1 cellular context compared by ENCODE assay signal in the genomic region with DNA sequence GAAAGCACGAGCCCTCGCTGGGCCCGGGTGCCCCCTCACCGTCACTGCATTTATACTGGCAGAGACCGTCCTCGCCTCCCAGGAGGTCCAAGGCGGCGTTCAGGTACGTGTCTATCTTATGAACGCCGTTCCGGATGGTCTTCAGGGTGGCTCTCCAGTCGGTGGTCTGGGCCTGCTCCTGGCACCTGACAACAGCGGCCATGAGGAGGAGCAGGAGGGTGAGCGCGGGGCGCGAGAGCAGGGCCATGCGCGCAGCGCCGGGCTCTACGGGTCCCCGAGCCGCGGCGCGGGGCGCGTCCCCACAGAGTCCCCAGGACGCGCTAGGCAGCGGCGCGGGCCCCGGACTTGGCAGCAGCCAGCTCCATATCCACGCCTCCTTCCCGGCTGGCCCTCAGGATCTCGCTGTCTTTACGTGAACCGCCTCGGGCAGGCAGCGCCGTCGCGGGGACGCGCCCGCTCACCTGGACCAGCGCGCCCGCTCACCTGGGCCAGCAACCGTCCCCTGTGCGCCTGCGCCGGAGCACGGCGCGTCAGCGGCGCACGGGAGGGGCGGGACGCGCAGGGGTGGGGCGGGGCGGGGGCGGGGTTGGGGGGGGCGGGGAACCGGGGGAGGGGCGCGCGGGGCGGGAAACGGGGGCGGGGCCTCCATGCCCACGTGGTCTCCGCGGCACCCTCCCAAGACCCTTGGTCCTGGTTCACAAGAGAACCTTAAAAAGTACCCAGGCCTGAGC.
TF ChIP-seq lines count a peak whose summit lies in the region.

A gene (minus strand): TSS at position 508 of the 731 bp plus-strand sequence. CDS start 261 bp downstream, at position 247.

TF ChIP-seq in K562, 482 proteins besides CTCF, POLR2A, EP300 and RAD21 (continued from another document and continues in another):
- TF ChIP-seq ILK (tag; IDR thresholded peaks at IDR 0.05; ENCODE audit: borderline replicate concordance, low read depth) (no peak), RFX7 (CRISPR knock-in tag; IDR thresholded peaks at IDR 0.05) (no peak), SRF (CRISPR knock-in tag; IDR thresholded peaks at IDR 0.05) (no peak), ZNF589 (CRISPR knock-in tag; IDR thresholded peaks at IDR 0.05; ENCODE audit: low read depth) (no peak; the same call in 1 of the 2 replicates), HCFC1 (IDR thresholded peaks at IDR 0.05; ENCODE audit: low read depth, low read length) (no peak), CCAR2 (IDR thresholded peaks at IDR 0.05; ENCODE audit: low read depth, low read length) (no peak), PHF8 (IDR thresholded peaks at IDR 0.05; ENCODE audit: borderline replicate concordance, low read length) (peak; percentile 75; the same call in 1 of the 2 replicates), PML (IDR thresholded peaks at IDR 0.05; ENCODE audit: low read length) (no peak), SMARCA5 (IDR thresholded peaks at IDR 0.05) (no peak), CTBP1 (IDR thresholded peaks at IDR 0.05; ENCODE audit: borderline replicate concordance) (peak; percentile 86), RHOXF2B (CRISPR knock-in tag; conservative IDR thresholded peaks at IDR 0.05) (no peak), ZC3H4 (CRISPR knock-in tag; IDR thresholded peaks at IDR 0.05; ENCODE audit: borderline replicate concordance) (no peak), KLF16 (IDR thresholded peaks at IDR 0.05) (no peak), HMGN3 (IDR thresholded peaks at IDR 0.05; ENCODE audit: borderline replicate concordance, extremely low read depth, insufficient read length, low read depth, low read length) (peak; percentile 29), THRAP3 (IDR thresholded peaks at IDR 0.05; ENCODE audit: borderline replicate concordance) (no peak), SIX5 (IDR thresholded peaks at IDR 0.05; ENCODE audit: borderline replicate concordance in 1 of 2, insufficient read depth in 1 of 2, low read depth in 1 of 2, low read length in 2 of 2) (no peak), TCF7 (IDR thresholded peaks at IDR 0.05; ENCODE audit: borderline replicate concordance) (no peak), TCFL5 (CRISPR knock-in tag; conservative IDR thresholded peaks at IDR 0.05) (no peak), MAFF (IDR thresholded peaks at IDR 0.05; ENCODE audit: low read length) (no peak), GABPB1 (CRISPR knock-in tag; IDR thresholded peaks at IDR 0.05) (no peak), CHD2 (IDR thresholded peaks at IDR 0.05; ENCODE audit: low read depth, low read length) (no peak; the same call in 1 of the 2 replicates), MEIS2 (IDR thresholded peaks at IDR 0.05; ENCODE audit: partially characterized antibody) (peak; percentile 72), SP2 (IDR thresholded peaks at IDR 0.05; ENCODE audit: extremely low read depth, low read depth, low read length, poor library complexity, severe bottlenecking) (no peak), NFXL1 (CRISPR knock-in tag; IDR thresholded peaks at IDR 0.05) (no peak), SMAD2 (IDR thresholded peaks at IDR 0.05; ENCODE audit: low read depth, low read length) (no peak), ZNF263 (CRISPR knock-in tag; IDR thresholded peaks at IDR 0.05; ENCODE audit: borderline replicate concordance) (peak; percentile 82), TEAD2 (tag; IDR thresholded peaks at IDR 0.05) (no peak), ZNF324 (CRISPR knock-in tag; IDR thresholded peaks at IDR 0.05) (no peak), SIN3B (IDR thresholded peaks at IDR 0.05; ENCODE audit: low read depth) (0 out of 2 replicates have a peak, but pooled peaks have one; percentile 19), GABPB2 (CRISPR knock-in tag; conservative IDR thresholded peaks at IDR 0.05) (no peak), NR3C1 (CRISPR knock-in tag; IDR thresholded peaks at IDR 0.05) (no peak), RBM34 (IDR thresholded peaks at IDR 0.05; ENCODE audit: borderline replicate concordance, insufficient read depth, low read length) (no peak), ZNF57 (CRISPR knock-in tag; IDR thresholded peaks at IDR 0.05) (no peak), SRSF7 (optimal IDR thresholded peaks at IDR 0.05; ENCODE audit: low read depth, low read length) (no peak), PCBP2 (IDR thresholded peaks at IDR 0.05; ENCODE audit: low read depth, low read length, poor library complexity, severe bottlenecking) (no peak), NFRKB (IDR thresholded peaks at IDR 0.05; ENCODE audit: low read depth) (no peak), NCOA1 (IDR thresholded peaks at IDR 0.05; ENCODE audit: low read depth) (no peak)
- TF ChIP-seq, protein P1, sequence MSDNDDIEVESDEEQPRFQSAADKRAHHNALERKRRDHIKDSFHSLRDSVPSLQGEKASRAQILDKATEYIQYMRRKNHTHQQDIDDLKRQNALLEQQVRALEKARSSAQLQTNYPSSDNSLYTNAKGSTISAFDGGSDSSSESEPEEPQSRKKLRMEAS (CRISPR knock-in tag; IDR thresholded peaks at IDR 0.05) = peak; percentile 36
- TF ChIP-seq, protein P2, sequence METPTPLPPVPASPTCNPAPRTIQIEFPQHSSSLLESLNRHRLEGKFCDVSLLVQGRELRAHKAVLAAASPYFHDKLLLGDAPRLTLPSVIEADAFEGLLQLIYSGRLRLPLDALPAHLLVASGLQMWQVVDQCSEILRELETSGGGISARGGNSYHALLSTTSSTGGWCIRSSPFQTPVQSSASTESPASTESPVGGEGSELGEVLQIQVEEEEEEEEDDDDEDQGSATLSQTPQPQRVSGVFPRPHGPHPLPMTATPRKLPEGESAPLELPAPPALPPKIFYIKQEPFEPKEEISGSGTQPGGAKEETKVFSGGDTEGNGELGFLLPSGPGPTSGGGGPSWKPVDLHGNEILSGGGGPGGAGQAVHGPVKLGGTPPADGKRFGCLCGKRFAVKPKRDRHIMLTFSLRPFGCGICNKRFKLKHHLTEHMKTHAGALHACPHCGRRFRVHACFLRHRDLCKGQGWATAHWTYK (CRISPR knock-in tag; IDR thresholded peaks at IDR 0.05) = 0 out of 2 replicates have a peak, but pooled peaks have one; percentile 30
- TF ChIP-seq, protein P3, sequence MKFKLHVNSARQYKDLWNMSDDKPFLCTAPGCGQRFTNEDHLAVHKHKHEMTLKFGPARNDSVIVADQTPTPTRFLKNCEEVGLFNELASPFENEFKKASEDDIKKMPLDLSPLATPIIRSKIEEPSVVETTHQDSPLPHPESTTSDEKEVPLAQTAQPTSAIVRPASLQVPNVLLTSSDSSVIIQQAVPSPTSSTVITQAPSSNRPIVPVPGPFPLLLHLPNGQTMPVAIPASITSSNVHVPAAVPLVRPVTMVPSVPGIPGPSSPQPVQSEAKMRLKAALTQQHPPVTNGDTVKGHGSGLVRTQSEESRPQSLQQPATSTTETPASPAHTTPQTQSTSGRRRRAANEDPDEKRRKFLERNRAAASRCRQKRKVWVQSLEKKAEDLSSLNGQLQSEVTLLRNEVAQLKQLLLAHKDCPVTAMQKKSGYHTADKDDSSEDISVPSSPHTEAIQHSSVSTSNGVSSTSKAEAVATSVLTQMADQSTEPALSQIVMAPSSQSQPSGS (CRISPR knock-in tag; IDR thresholded peaks at IDR 0.05) = no peak
- TF ChIP-seq, protein P4, sequence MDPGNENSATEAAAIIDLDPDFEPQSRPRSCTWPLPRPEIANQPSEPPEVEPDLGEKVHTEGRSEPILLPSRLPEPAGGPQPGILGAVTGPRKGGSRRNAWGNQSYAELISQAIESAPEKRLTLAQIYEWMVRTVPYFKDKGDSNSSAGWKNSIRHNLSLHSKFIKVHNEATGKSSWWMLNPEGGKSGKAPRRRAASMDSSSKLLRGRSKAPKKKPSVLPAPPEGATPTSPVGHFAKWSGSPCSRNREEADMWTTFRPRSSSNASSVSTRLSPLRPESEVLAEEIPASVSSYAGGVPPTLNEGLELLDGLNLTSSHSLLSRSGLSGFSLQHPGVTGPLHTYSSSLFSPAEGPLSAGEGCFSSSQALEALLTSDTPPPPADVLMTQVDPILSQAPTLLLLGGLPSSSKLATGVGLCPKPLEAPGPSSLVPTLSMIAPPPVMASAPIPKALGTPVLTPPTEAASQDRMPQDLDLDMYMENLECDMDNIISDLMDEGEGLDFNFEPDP (CRISPR knock-in tag; IDR thresholded peaks at IDR 0.05) = no peak
- TF ChIP-seq, protein P5, sequence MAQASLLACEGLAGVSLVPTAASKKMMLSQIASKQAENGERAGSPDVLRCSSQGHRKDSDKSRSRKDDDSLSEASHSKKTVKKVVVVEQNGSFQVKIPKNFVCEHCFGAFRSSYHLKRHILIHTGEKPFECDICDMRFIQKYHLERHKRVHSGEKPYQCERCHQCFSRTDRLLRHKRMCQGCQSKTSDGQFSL (CRISPR knock-in tag; IDR thresholded peaks at IDR 0.05) = peak; percentile 71; the same call in 1 of the 2 replicates
- TF ChIP-seq, protein P5 (tag; IDR thresholded peaks at IDR 0.05) = peak in 1 of 2 experiments; percentile 73; a peak in 2 of 4 replicates
- TF ChIP-seq, protein P6, sequence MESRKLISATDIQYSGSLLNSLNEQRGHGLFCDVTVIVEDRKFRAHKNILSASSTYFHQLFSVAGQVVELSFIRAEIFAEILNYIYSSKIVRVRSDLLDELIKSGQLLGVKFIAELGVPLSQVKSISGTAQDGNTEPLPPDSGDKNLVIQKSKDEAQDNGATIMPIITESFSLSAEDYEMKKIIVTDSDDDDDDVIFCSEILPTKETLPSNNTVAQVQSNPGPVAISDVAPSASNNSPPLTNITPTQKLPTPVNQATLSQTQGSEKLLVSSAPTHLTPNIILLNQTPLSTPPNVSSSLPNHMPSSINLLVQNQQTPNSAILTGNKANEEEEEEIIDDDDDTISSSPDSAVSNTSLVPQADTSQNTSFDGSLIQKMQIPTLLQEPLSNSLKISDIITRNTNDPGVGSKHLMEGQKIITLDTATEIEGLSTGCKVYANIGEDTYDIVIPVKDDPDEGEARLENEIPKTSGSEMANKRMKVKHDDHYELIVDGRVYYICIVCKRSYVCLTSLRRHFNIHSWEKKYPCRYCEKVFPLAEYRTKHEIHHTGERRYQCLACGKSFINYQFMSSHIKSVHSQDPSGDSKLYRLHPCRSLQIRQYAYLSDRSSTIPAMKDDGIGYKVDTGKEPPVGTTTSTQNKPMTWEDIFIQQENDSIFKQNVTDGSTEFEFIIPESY (CRISPR knock-in tag; IDR thresholded peaks at IDR 0.05) = 0 out of 2 replicates have a peak, but pooled peaks have one; percentile 22
- TF ChIP-seq, protein P7, sequence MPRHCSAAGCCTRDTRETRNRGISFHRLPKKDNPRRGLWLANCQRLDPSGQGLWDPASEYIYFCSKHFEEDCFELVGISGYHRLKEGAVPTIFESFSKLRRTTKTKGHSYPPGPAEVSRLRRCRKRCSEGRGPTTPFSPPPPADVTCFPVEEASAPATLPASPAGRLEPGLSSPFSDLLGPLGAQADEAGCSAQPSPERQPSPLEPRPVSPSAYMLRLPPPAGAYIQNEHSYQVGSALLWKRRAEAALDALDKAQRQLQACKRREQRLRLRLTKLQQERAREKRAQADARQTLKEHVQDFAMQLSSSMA (CRISPR knock-in tag; IDR thresholded peaks at IDR 0.05) = no peak
- TF ChIP-seq, protein P8, sequence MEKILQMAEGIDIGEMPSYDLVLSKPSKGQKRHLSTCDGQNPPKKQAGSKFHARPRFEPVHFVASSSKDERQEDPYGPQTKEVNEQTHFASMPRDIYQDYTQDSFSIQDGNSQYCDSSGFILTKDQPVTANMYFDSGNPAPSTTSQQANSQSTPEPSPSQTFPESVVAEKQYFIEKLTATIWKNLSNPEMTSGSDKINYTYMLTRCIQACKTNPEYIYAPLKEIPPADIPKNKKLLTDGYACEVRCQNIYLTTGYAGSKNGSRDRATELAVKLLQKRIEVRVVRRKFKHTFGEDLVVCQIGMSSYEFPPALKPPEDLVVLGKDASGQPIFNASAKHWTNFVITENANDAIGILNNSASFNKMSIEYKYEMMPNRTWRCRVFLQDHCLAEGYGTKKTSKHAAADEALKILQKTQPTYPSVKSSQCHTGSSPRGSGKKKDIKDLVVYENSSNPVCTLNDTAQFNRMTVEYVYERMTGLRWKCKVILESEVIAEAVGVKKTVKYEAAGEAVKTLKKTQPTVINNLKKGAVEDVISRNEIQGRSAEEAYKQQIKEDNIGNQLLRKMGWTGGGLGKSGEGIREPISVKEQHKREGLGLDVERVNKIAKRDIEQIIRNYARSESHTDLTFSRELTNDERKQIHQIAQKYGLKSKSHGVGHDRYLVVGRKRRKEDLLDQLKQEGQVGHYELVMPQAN (IDR thresholded peaks at IDR 0.05; ENCODE audit: borderline replicate concordance) = peak; percentile 69; the same call in 1 of the 2 replicates
- TF ChIP-seq, protein P9, sequence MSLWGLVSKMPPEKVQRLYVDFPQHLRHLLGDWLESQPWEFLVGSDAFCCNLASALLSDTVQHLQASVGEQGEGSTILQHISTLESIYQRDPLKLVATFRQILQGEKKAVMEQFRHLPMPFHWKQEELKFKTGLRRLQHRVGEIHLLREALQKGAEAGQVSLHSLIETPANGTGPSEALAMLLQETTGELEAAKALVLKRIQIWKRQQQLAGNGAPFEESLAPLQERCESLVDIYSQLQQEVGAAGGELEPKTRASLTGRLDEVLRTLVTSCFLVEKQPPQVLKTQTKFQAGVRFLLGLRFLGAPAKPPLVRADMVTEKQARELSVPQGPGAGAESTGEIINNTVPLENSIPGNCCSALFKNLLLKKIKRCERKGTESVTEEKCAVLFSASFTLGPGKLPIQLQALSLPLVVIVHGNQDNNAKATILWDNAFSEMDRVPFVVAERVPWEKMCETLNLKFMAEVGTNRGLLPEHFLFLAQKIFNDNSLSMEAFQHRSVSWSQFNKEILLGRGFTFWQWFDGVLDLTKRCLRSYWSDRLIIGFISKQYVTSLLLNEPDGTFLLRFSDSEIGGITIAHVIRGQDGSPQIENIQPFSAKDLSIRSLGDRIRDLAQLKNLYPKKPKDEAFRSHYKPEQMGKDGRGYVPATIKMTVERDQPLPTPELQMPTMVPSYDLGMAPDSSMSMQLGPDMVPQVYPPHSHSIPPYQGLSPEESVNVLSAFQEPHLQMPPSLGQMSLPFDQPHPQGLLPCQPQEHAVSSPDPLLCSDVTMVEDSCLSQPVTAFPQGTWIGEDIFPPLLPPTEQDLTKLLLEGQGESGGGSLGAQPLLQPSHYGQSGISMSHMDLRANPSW (CRISPR knock-in tag; IDR thresholded peaks at IDR 0.05) = no peak
- TF ChIP-seq, protein P10, sequence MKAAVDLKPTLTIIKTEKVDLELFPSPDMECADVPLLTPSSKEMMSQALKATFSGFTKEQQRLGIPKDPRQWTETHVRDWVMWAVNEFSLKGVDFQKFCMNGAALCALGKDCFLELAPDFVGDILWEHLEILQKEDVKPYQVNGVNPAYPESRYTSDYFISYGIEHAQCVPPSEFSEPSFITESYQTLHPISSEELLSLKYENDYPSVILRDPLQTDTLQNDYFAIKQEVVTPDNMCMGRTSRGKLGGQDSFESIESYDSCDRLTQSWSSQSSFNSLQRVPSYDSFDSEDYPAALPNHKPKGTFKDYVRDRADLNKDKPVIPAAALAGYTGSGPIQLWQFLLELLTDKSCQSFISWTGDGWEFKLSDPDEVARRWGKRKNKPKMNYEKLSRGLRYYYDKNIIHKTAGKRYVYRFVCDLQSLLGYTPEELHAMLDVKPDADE (conservative IDR thresholded peaks at IDR 0.05; ENCODE audit: control insufficient read depth, low read depth, low read length) = 0 out of 2 replicates have a peak, but pooled peaks have one; percentile 73
